1 cellular context compared by ENCODE assay signal in genomic region chr4:121688696-121689095, GRCh38.
TF ChIP-seq lines count a peak whose summit lies in the region.

No MANE protein-coding gene starts in this region.

TF ChIP-seq in HepG2, 621 proteins besides CTCF, POLR2A, EP300 and RAD21 (continued from another document):
- TF ChIP-seq, protein P1, sequence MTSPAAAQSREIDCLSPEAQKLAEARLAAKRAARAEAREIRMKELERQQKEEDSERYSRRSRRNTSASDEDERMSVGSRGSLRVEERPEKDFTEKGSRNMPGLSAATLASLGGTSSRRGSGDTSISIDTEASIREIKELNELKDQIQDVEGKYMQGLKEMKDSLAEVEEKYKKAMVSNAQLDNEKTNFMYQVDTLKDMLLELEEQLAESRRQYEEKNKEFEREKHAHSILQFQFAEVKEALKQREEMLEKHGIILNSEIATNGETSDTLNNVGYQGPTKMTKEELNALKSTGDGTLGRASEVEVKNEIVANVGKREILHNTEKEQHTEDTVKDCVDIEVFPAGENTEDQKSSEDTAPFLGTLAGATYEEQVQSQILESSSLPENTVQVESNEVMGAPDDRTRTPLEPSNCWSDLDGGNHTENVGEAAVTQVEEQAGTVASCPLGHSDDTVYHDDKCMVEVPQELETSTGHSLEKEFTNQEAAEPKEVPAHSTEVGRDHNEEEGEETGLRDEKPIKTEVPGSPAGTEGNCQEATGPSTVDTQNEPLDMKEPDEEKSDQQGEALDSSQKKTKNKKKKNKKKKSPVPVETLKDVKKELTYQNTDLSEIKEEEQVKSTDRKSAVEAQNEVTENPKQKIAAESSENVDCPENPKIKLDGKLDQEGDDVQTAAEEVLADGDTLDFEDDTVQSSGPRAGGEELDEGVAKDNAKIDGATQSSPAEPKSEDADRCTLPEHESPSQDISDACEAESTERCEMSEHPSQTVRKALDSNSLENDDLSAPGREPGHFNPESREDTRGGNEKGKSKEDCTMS (CRISPR knock-in tag; conservative IDR thresholded peaks at IDR 0.05), result no peak
- TF ChIP-seq HOXA5 (CRISPR knock-in tag; IDR thresholded peaks at IDR 0.05), result no peak
- TF ChIP-seq ZNF414 (CRISPR knock-in tag; IDR thresholded peaks at IDR 0.05), result no peak
- TF ChIP-seq ZNF83 (CRISPR knock-in tag; IDR thresholded peaks at IDR 0.05; ENCODE audit: borderline replicate concordance), result no peak
- no peak for TF ChIP-seq KDM5B (CRISPR knock-in tag; IDR thresholded peaks at IDR 0.05; ENCODE audit: borderline replicate concordance)
- no peak for TF ChIP-seq CSRNP2 (CRISPR knock-in tag; conservative IDR thresholded peaks at IDR 0.05; ENCODE audit: low read depth)
- no peak for TF ChIP-seq PRDM10 (CRISPR knock-in tag; IDR thresholded peaks at IDR 0.05; ENCODE audit: low read depth)
- TF ChIP-seq ZNF12 (CRISPR knock-in tag; IDR thresholded peaks at IDR 0.05), result no peak
- TF ChIP-seq ZNF550 (CRISPR knock-in tag; IDR thresholded peaks at IDR 0.05; ENCODE audit: borderline replicate concordance), result no peak
- TF ChIP-seq E2F5 (CRISPR knock-in tag; conservative IDR thresholded peaks at IDR 0.05), result no peak
- no peak for TF ChIP-seq POLR2G (IDR thresholded peaks at IDR 0.05; ENCODE audit: low read depth, low read length)
TF ChIP-seq in HepG2: peak in this region for 0.
